In the genomic region with DNA sequence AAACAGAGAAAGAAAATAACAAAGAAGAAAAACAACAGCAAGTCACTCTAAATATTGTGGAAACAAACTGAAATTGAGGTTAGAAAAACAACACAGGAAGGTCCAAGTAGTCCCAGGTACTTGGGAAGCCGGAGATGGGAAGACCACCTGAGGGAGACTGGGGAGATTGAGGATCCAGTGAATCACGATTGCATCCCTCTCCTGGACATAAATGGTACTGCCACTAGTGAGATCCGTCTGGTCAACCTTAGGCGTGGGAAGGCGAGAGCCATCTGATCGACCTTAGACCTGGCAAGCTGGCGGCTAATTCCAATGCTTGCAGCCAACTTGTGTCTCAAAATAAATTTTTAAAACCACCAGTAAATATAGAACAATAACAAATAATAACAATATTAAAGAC, we compare ENCODE assay signal across 11 cellular contexts.
DNase-seq lines count a peak whose midpoint lies in the region; ATAC-seq and TF ChIP-seq lines count a peak whose summit lies in the region.
"Had no signal": no experiment of that assay in that cellular context is flagged by ENCODE, and none has a peak within 500 bp of the region (broad histone marks: within the 10 kb centered on the region; RNA-seq: fewer than 3 reads in every experiment).

No MANE protein-coding gene starts in this region.

- H3K36me3 Mint-ChIP-seq in MCF 10A (ENCODE audit: insufficient read depth, unreplicated experiment) (no peaks in the 10 kb centered on the region), type B pancreatic cell (no peaks in the 10 kb centered on the region)

- no peaks in the 10 kb centered on the region for H3K27me3 ChIP-seq in breast epithelium
- no peaks in the 10 kb centered on the region for H3K27me3 ChIP-seq in NT2/D1 (ENCODE audit: insufficient read depth, insufficient read length)

- intact Hi-C loops in MCF 10A (cut with micrococcal nuclease): no loop called here
- intact Hi-C loops in breast epithelium (cut with DNase I; ENCODE audit: low total_unique reads): no loop called here

- H3K9me3 Mint-ChIP-seq in MCF 10A (ENCODE audit: unreplicated experiment) (peaks cover 53% of the 10 kb centered on the region), type B pancreatic cell (peaks cover 34% of the 10 kb centered on the region)

- no TSS peak for BruUV-seq in MCF 10A (replicated peaks; lab: Mats Ljungman, UMichigan)

- H3K27ac Mint-ChIP-seq in MCF 10A (ENCODE audit: low read depth, unreplicated experiment) (no peak overlapping the region), type B pancreatic cell (no peak overlapping the region)
- H3K27ac Mint-ChIP-seq: activated T-helper 2 cell treated with anti-CD3 and anti-CD28 coated beads, Interferon-gamma antibody, Interleukin-2, Interleukin-4, amounts not matched to agents 10 μg/mL and 5 μg/mL and 100 μg/mL, durations not matched to agents 14 hours and 24 hours and 36 hours; naive thymus-derived CD8-positive, alpha-beta T cell had no signal

- H3K27me3 Mint-ChIP-seq in MCF 10A (ENCODE audit: insufficient read depth, unreplicated experiment) (no peaks in the 10 kb centered on the region), type B pancreatic cell (no peaks in the 10 kb centered on the region)
- H3K27me3 Mint-ChIP-seq: naive thymus-derived CD8-positive, alpha-beta T cell had no signal

- TF ChIP-seq POLR2A in breast epithelium (IDR thresholded peaks at IDR 0.05): no peak
- no peak for TF ChIP-seq POLR2A in erythroblast (IDR thresholded peaks at IDR 0.05; ENCODE audit: low read length)

- no peak overlapping the region for H3K27ac ChIP-seq in breast epithelium

- H3K4me1 Mint-ChIP-seq in MCF 10A (ENCODE audit: insufficient read depth, unreplicated experiment): no peaks in the 10 kb centered on the region
- H3K4me1 Mint-ChIP-seq in type B pancreatic cell (ENCODE audit: unreplicated experiment): no peaks in the 10 kb centered on the region

- no peaks in the 10 kb centered on the region for H3K9me3 ChIP-seq in breast epithelium
- peaks cover 34% of the 10 kb centered on the region for H3K9me3 ChIP-seq in NT2/D1 (ENCODE audit: insufficient read depth, low read length)

- no peak for ATAC-seq in HG03457 (IDR thresholded peaks at IDR 0.05; ENCODE audit: unreplicated experiment)
- ATAC-seq: naive thymus-derived CD8-positive, alpha-beta T cell had no signal

- POLR2A ChIA-PET in MCF 10A (lab: Yijun Ruan, JAX): no interaction called here

- H3K4me3 ChIP-seq in breast epithelium (no peak overlapping the region), NT2/D1 (ENCODE audit: insufficient read length, low read depth) (no peak overlapping the region)

- CTCF ChIA-PET in MCF 10A (lab: Yijun Ruan, JAX): no interaction called here

- DNase-seq in MCF 10A (ENCODE audit: unreplicated experiment) (peak; percentile 12), breast epithelium (ENCODE audit: low spot score in 2 of 2) (no peak), NT2/D1 (ENCODE audit: low read depth, low spot score) (peak; percentile 63), erythroblast (lab: John Stamatoyannopoulos, UW) (peak; percentile 9 to 25), type B pancreatic cell (ENCODE audit: extremely low spot score, unreplicated experiment) (no peak), T-helper 1 cell (no peak), NCI-H2029 (lab: John Stamatoyannopoulos, UW) (no peak)
- DNase-seq: DMS153; naive thymus-derived CD8-positive, alpha-beta T cell had no signal

- H3K36me3 ChIP-seq in breast epithelium (no peaks in the 10 kb centered on the region), NT2/D1 (ENCODE audit: insufficient read depth, insufficient read length, low read length) (no peaks in the 10 kb centered on the region)

- TF ChIP-seq CTCF in MCF 10A (IDR thresholded peaks at IDR 0.05; ENCODE audit: unreplicated experiment) (no peak), breast epithelium (IDR thresholded peaks at IDR 0.05) (no peak), type B pancreatic cell (conservative IDR thresholded peaks at IDR 0.05) (peak; percentile 57)

- H3K4me1 ChIP-seq in breast epithelium (no peaks in the 10 kb centered on the region), NT2/D1 (ENCODE audit: insufficient read depth, insufficient read length) (no peaks in the 10 kb centered on the region)

- H3K4me3 Mint-ChIP-seq in MCF 10A (ENCODE audit: unreplicated experiment) (no peak overlapping the region), type B pancreatic cell (no peak overlapping the region)
- H3K4me3 Mint-ChIP-seq: naive thymus-derived CD8-positive, alpha-beta T cell had no signal

- no peak overlapping the region for H3K9ac ChIP-seq in NT2/D1 (ENCODE audit: insufficient read length, low read depth)

Comparison
In these comparisons a context has a peak if more than half of its experiments do, and no peak if none do; other contexts are left out.
1. DNase-seq: peak in MCF 10A (single experiment), NT2/D1 (single experiment) and erythroblast (2 of 2); none in breast epithelium (0 of 2), type B pancreatic cell (single experiment), T-helper 1 cell (0 of 5) and NCI-H2029 (single experiment).